ENCODE assay signal across 16 cellular contexts in genomic region chr6:4880373-4880762, GRCh38.
A peak's percentile ranks its signal among the peaks of the same experiment; 100 is the strongest.
DNase-seq lines count a peak whose midpoint lies in the region; ATAC-seq and TF ChIP-seq lines count a peak whose summit lies in the region.
"Had no signal": no experiment of that assay in that cellular context is flagged by ENCODE, and none has a peak within 500 bp of the region (broad histone marks: within the 10 kb centered on the region; RNA-seq: fewer than 3 reads in every experiment).

No MANE protein-coding gene starts in this region.

- TSS peak; percentile 53 for BruUV-seq in OCI-LY7 (replicated peaks; lab: Mats Ljungman, UMichigan)

- H4K20me1 ChIP-seq in OCI-LY7 (ENCODE audit: insufficient read depth, low read length) (no peaks in the 10 kb centered on the region), hepatocyte (ENCODE audit: insufficient read depth, poor library complexity, severe bottlenecking) (peaks cover 35% of the 10 kb centered on the region)

- POLR2A ChIA-PET in OCI-LY7 (lab: Charles Lee), result interaction anchor here (1.2 kb wide), 1 partner anchor 71 kb away, joined by 4 read pairs; no protein-coding TSS in a partner anchor

- H2AFZ ChIP-seq in OCI-LY7 (ENCODE audit: low read length) (no peak overlapping the region; the same call in 1 of the 2 replicates), hepatocyte (no peak overlapping the region)

- WGBS in hepatocyte (ENCODE audit: low lambda C conversion rate, missing lambda C conversion rate), result 78% methylated on average over 3 of the region's 3 CpGs

- TF ChIP-seq CTCF in OCI-LY7 (conservative IDR thresholded peaks at IDR 0.05; ENCODE audit: low read length) (no peak), hepatocyte (IDR thresholded peaks at IDR 0.05; ENCODE audit: poor library complexity) (no peak)

- H3K36me3 ChIP-seq in OCI-LY7 (ENCODE audit: insufficient read depth, low read length) (no peaks in the 10 kb centered on the region), hepatocyte (replicated peaks; ENCODE audit: insufficient read depth, low read depth) (no peaks in the 10 kb centered on the region)
- H3K36me3 ChIP-seq: MG63 had no signal

- H3K27me3 ChIP-seq in hepatocyte, result no peaks in the 10 kb centered on the region
- H3K27me3 ChIP-seq: MG63 had no signal

- H3K4me1 ChIP-seq in OCI-LY7 (ENCODE audit: insufficient read depth, low read length, poor library complexity, severe bottlenecking) (peaks cover 80% of the 10 kb centered on the region), hepatocyte (ENCODE audit: insufficient read depth) (no peaks in the 10 kb centered on the region)

- intact Hi-C loops in OCI-LY7 (cut with micrococcal nuclease; ENCODE audit: unreplicated experiment), result loop anchor here (2.0 to 10.0 kb wide), 3 partner anchors 78 to 856 kb away; partner anchors contain the start of gene CDYL

- peak overlapping the region; percentile 76 for H3K27ac ChIP-seq in OCI-LY7 (ENCODE audit: low read depth, low read length, poor library complexity, severe bottlenecking)
- H3K27ac ChIP-seq in hepatocyte, result peak overlapping the region; percentile 14

- ATAC-seq in GM19351 (IDR thresholded peaks at IDR 0.05; ENCODE audit: unreplicated experiment), result peak; percentile 7
- no peak for ATAC-seq in HG03432 (IDR thresholded peaks at IDR 0.05; ENCODE audit: unreplicated experiment)
- ATAC-seq: T-helper 17 cell had no signal

- H3K9me3 ChIP-seq in OCI-LY7 (ENCODE audit: low read length), result no peaks in the 10 kb centered on the region
- no peaks in the 10 kb centered on the region for H3K9me3 ChIP-seq in hepatocyte (ENCODE audit: low read depth)
- H3K9me3 ChIP-seq: MG63 had no signal

- H3K79me2 ChIP-seq in OCI-LY7 (ENCODE audit: insufficient read depth, low read depth, low read length) (peaks cover 94% of the 10 kb centered on the region), hepatocyte (peaks cover 99% of the 10 kb centered on the region)

- H3K4me3 ChIP-seq in OCI-LY7 (ENCODE audit: low read depth, low read length, poor library complexity, severe bottlenecking), result peak overlapping the region; percentile 60
- no peak overlapping the region for H3K4me3 ChIP-seq in hepatocyte
- H3K4me3 ChIP-seq: MG63 had no signal

- CTCF ChIA-PET in OCI-LY7 (lab: Charles Lee; ENCODE audit: unreplicated experiment), result no interaction called here

- H3K9me2 ChIP-seq in OCI-LY7 (ENCODE audit: insufficient read depth, low read length) (no peaks in the 10 kb centered on the region), hepatocyte (replicated peaks; ENCODE audit: insufficient read depth) (no peaks in the 10 kb centered on the region)

- peak overlapping the region; percentile 77 for H3K4me2 ChIP-seq in OCI-LY7 (ENCODE audit: low read length)
- peak overlapping the region; percentile 41 for H3K4me2 ChIP-seq in hepatocyte

- no peak for DNase-seq in OCI-LY7 (ENCODE audit: low spot score)
- DNase-seq in hepatocyte (ENCODE audit: low spot score), result no peak
- DNase-seq in NAMALWA (ENCODE audit: low spot score), result no peak
- no peak for DNase-seq in putamen (ENCODE audit: low spot score)
- no peak for DNase-seq in NCI-H2029 (lab: John Stamatoyannopoulos, UW)
- DNase-seq: AML-193, DMS 273 treated with DMSO at 0.1 percent for 48 hours, MG63, NCI-H1105, NCI-H1694, NCI-H2227 treated with DMSO at 0.1 percent for 48 hours, NCI-H510A treated with DMSO at 0.1 percent for 48 hours, NCI-H774, T-helper 17 cell had no signal
